In the genomic region with DNA sequence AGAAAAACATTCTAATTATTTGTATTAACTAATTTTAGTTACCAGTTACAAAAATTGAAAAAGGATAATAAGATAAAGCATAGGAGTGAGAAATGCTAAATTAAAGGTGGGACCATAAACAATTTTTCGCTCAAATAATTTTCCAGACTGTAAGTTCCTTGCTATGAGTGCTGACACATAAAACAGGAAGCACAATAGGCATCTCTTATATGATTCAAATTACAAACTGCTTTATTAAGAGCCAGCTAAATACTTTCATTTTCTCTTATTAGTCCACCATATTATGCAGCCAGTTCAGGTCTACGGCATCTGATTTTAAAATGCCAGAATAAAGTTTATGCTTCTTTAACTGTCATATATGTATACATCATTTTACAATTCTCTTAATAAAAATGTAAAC, we compare ENCODE assay signal across 10 cellular contexts. TPM values are rescaled to one million over a fixed set of nuclear protein-coding genes. Genes with fewer than 3 reads are reported as not detected.
DNase-seq lines count a peak whose midpoint lies in the region; ATAC-seq, FAIRE-seq and TF ChIP-seq lines count a peak whose summit lies in the region.
"Had no signal": no experiment of that assay in that cellular context is flagged by ENCODE, and none has a peak within 500 bp of the region (broad histone marks: within the 10 kb centered on the region; RNA-seq: fewer than 3 reads in every experiment).

No MANE protein-coding gene starts in this region.

- peak overlapping the region; percentile 93 for H3K4me3 Mint-ChIP-seq in activated naive CD8-positive, alpha-beta T cell treated with anti-CD3 and anti-CD28 coated beads, Interleukin-2, amount 50 U/mL, for 24 hours

- FAIRE-seq in keratinocyte (lab: Jason Lieb, UNC), result no peak

- H3K27me3 Mint-ChIP-seq in activated naive CD8-positive, alpha-beta T cell treated with anti-CD3 and anti-CD28 coated beads, Interleukin-2, amount 50 U/mL, for 24 hours, result no peaks in the 10 kb centered on the region

- H3K9me3 ChIP-seq in keratinocyte (ENCODE audit: control insufficient read depth, low read depth, low read length), result no peaks in the 10 kb centered on the region

- no peaks in the 10 kb centered on the region for H3K9me1 ChIP-seq in keratinocyte (ENCODE audit: control insufficient read depth, extremely low read depth, insufficient read depth, low read length)

- ATAC-seq in activated naive CD8-positive, alpha-beta T cell treated with anti-CD3 and anti-CD28 coated beads, Interleukin-2, amount 50 U/mL, for 24 hours, result no peak
- no peak for ATAC-seq in HG02623 (IDR thresholded peaks at IDR 0.05; ENCODE audit: unreplicated experiment)

- peaks cover 53% of the 10 kb centered on the region for H3K4me1 Mint-ChIP-seq in activated naive CD8-positive, alpha-beta T cell treated with anti-CD3 and anti-CD28 coated beads, Interleukin-2, amount 50 U/mL, for 24 hours

- H3K36me3 ChIP-seq in keratinocyte (ENCODE audit: control insufficient read depth in 2 of 2, extremely low read depth in 1 of 2, insufficient read depth in 2 of 2, low read length in 2 of 2), result peaks cover 3 to 9% of the 10 kb centered on the region in 2 experiments

- peak; percentile 58 for DNase-seq in CD1c-positive myeloid dendritic cell (ENCODE audit: extremely low spot score)
- no peak for DNase-seq in HL-60 (ENCODE audit: low read depth in 1 of 2, low spot score in 1 of 2)
- DNase-seq in activated naive CD8-positive, alpha-beta T cell treated with anti-CD3 and anti-CD28 coated beads, Interleukin-2, amount 50 U/mL, for 24 hours, result no peak
- DNase-seq in keratinocyte (ENCODE audit: low read depth, low spot score), result no peak
- DNase-seq in stimulated activated CD4-positive, alpha-beta T cell treated with anti-CD3 and anti-CD28 coated beads, Interleukin-4, amount 100 ng/mL, for 24 hours, result no peak
- no peak for DNase-seq in SW480 (ENCODE audit: low spot score)
- no peak for DNase-seq in LoVo (ENCODE audit: low spot score)
- DNase-seq: NCI-H1105 treated with DMSO at 0.1 percent for 48 hours, T-helper 9 cell had no signal

- H3K36me3 Mint-ChIP-seq in activated naive CD8-positive, alpha-beta T cell treated with anti-CD3 and anti-CD28 coated beads, Interleukin-2, amount 50 U/mL, for 24 hours (ENCODE audit: low read depth), result peaks cover 19% of the 10 kb centered on the region

- H3K4me1 ChIP-seq in keratinocyte (ENCODE audit: control insufficient read depth, extremely low read depth, insufficient read depth, low read length), result peaks cover 21% of the 10 kb centered on the region

- no peaks in the 10 kb centered on the region for H3K27me3 ChIP-seq in HL-60 (ENCODE audit: insufficient read depth, poor library complexity, severe bottlenecking)
- no peaks in the 10 kb centered on the region for H3K27me3 ChIP-seq in keratinocyte (ENCODE audit: control insufficient read depth, extremely low read depth, insufficient read depth, low read length)

- peaks cover 81% of the 10 kb centered on the region for H3K79me2 ChIP-seq in keratinocyte (ENCODE audit: control insufficient read depth, insufficient read depth, low read length)

- H3K27ac Mint-ChIP-seq in activated naive CD8-positive, alpha-beta T cell treated with anti-CD3 and anti-CD28 coated beads, Interleukin-2, amount 50 U/mL, for 24 hours, result peak overlapping the region; percentile 11

- no peak overlapping the region for H3K4me3 ChIP-seq in HL-60 (replicated peaks; ENCODE audit: insufficient read depth, low read length)
- H3K4me3 ChIP-seq in keratinocyte (ENCODE audit: control insufficient read depth in 2 of 3, extremely low read depth in 1 of 3, insufficient read depth in 2 of 3, low read depth in 1 of 3, low read length in 3 of 3), result no peak overlapping the region

- H2AFZ ChIP-seq in keratinocyte (ENCODE audit: control insufficient read depth, low read length), result no peak overlapping the region

- no peaks in the 10 kb centered on the region for H4K20me1 ChIP-seq in keratinocyte (ENCODE audit: control insufficient read depth, extremely low read depth, insufficient read depth, low read length)

- H3K27ac ChIP-seq in HL-60 (replicated peaks), result peak overlapping the region; percentile 12
- H3K27ac ChIP-seq in keratinocyte (ENCODE audit: control insufficient read depth, insufficient read depth, low read length), result peak overlapping the region; percentile 25

- peak overlapping the region; percentile 37 for H3K4me2 ChIP-seq in keratinocyte (ENCODE audit: control insufficient read depth, extremely low read depth, insufficient read depth, low read depth, low read length)

- no peaks in the 10 kb centered on the region for H3K9me3 Mint-ChIP-seq in activated naive CD8-positive, alpha-beta T cell treated with anti-CD3 and anti-CD28 coated beads, Interleukin-2, amount 50 U/mL, for 24 hours

- TF ChIP-seq CTCF in HL-60 (IDR thresholded peaks at IDR 0.05; ENCODE audit: insufficient read depth, low read length) (no peak), keratinocyte (optimal IDR thresholded peaks at IDR 0.05 in 1 of 3, IDR thresholded peaks at IDR 0.05 in 1 of 3, conservative IDR thresholded peaks at IDR 0.05 in 1 of 3; ENCODE audit: extremely low read depth in 1 of 3, insufficient read depth in 2 of 3, low read length in 3 of 3) (no peak)

- dilution Hi-C loops in keratinocyte (cut with MboI; ENCODE audit: extremely low pct_ligation_motif_present, low sequenced_read_pairs), result no loop called here

- no peak overlapping the region for H3K9ac ChIP-seq in keratinocyte (ENCODE audit: control insufficient read depth, extremely low read depth, insufficient read depth, low read length)

RNA-seq across cellular contexts. Expression of a gene that starts 4.4 kb away (rescaled TPM):
- polyA plus RNA-seq in keratinocyte, result 31.0 to 35.0 TPM (median 34.2 TPM) in 3 replicates
- polyA plus RNA-seq in keratinocyte (2011; ENCODE audit: low read depth), result 15.1 TPM
- polyA plus RNA-seq in keratinocyte (2011; cell fraction: cytosol; rRNA removed), result 19.9 and 37.4 TPM in 2 replicates
- polyA plus RNA-seq in keratinocyte (2011; cell fraction: nucleus; rRNA removed), result 28.8 and 32.6 TPM in 2 replicates
- polyA plus RNA-seq in keratinocyte (2012; ENCODE audit: low replicate concordance), result 15.4 and 23.0 TPM in 2 replicates
- 30.9 to 108 TPM (median 90.8 TPM) in 3 replicates for polyA minus RNA-seq in keratinocyte
- 55.1 TPM for polyA minus RNA-seq in keratinocyte (2011; cell fraction: cytosol; rRNA and poly(A)+ RNA removed)
- 53.1 and 89.8 TPM in 2 replicates for polyA minus RNA-seq in keratinocyte (2011; cell fraction: nucleus; rRNA and poly(A)+ RNA removed)

RNA-seq across cellular contexts. Expression of a gene that starts 12.3 kb away (rescaled TPM):
- polyA plus RNA-seq in keratinocyte, result 4.9 to 7.3 TPM (median 5.7 TPM) in 3 replicates
- polyA plus RNA-seq in keratinocyte (2011; ENCODE audit: low read depth), result 2.5 TPM
- polyA plus RNA-seq in keratinocyte (2011; cell fraction: cytosol; rRNA removed), result 2.1 and 4.8 TPM in 2 replicates
- polyA plus RNA-seq in keratinocyte (2011; cell fraction: nucleus; rRNA removed), result 4.5 and 5.5 TPM in 2 replicates
- polyA plus RNA-seq in keratinocyte (2012; ENCODE audit: low replicate concordance), result 3.6 and 6.3 TPM in 2 replicates
- polyA minus RNA-seq in keratinocyte, result 1.0 to 9.0 TPM (median 6.3 TPM) in 3 replicates
- polyA minus RNA-seq in keratinocyte (2011; cell fraction: cytosol; rRNA and poly(A)+ RNA removed), result 3.5 TPM
- 7.1 and 12.3 TPM in 2 replicates for polyA minus RNA-seq in keratinocyte (2011; cell fraction: nucleus; rRNA and poly(A)+ RNA removed)

RNA-seq across cellular contexts. Expression of a gene that starts 30.5 kb away (rescaled TPM):
- polyA plus RNA-seq in keratinocyte, result 2.4 to 4.1 TPM (median 2.7 TPM) in 3 replicates
- 0.65 TPM for polyA plus RNA-seq in keratinocyte (2011; ENCODE audit: low read depth)
- polyA plus RNA-seq in keratinocyte (2011; cell fraction: cytosol; rRNA removed), result 1.1 and 2.2 TPM in 2 replicates
- polyA plus RNA-seq in keratinocyte (2011; cell fraction: nucleus; rRNA removed), result 6.1 and 7.3 TPM in 2 replicates
- 1.4 and 1.5 TPM in 2 replicates for polyA plus RNA-seq in keratinocyte (2012; ENCODE audit: low replicate concordance)
- 0.26 to 3.8 TPM (median 2.4 TPM) in 3 replicates for polyA minus RNA-seq in keratinocyte
- polyA minus RNA-seq in keratinocyte (2011; cell fraction: cytosol; rRNA and poly(A)+ RNA removed), result 0.77 TPM
- 2.1 and 3.3 TPM in 2 replicates for polyA minus RNA-seq in keratinocyte (2011; cell fraction: nucleus; rRNA and poly(A)+ RNA removed)

RNA-seq across cellular contexts. Expression of a gene that starts 40.0 kb away (rescaled TPM):
- 32.9 to 40.6 TPM (median 34.1 TPM) in 3 replicates for polyA plus RNA-seq in keratinocyte
- 64.4 TPM for polyA plus RNA-seq in keratinocyte (2011; ENCODE audit: low read depth)
- polyA plus RNA-seq in keratinocyte (2011; cell fraction: cytosol; rRNA removed), result 18.3 and 36.3 TPM in 2 replicates
- 41.7 and 47.8 TPM in 2 replicates for polyA plus RNA-seq in keratinocyte (2011; cell fraction: nucleus; rRNA removed)
- polyA plus RNA-seq in keratinocyte (2012; ENCODE audit: low replicate concordance), result 21.8 and 23.2 TPM in 2 replicates
- polyA minus RNA-seq in keratinocyte, result 27.1 to 66.3 TPM (median 50.6 TPM) in 3 replicates
- 17.6 TPM for polyA minus RNA-seq in keratinocyte (2011; cell fraction: cytosol; rRNA and poly(A)+ RNA removed)
- polyA minus RNA-seq in keratinocyte (2011; cell fraction: nucleus; rRNA and poly(A)+ RNA removed), result 43.5 and 88.0 TPM in 2 replicates
